9 cellular contexts compared by ENCODE assay signal in genomic region chr3:128649264-128649663, GRCh38. TPM values are rescaled to one million over a fixed set of nuclear protein-coding genes. Genes with fewer than 3 reads are reported as not detected.
A peak's percentile ranks its signal among the peaks of the same experiment; 100 is the strongest.
DNase-seq lines count a peak whose midpoint lies in the region; TF ChIP-seq lines count a peak whose summit lies in the region.
"Had no signal": no experiment of that assay in that cellular context is flagged by ENCODE, and none has a peak within 500 bp of the region (broad histone marks: within the 10 kb centered on the region; RNA-seq: fewer than 3 reads in every experiment).

No MANE protein-coding gene starts in this region.

- peak overlapping the region; percentile 99 for H3K27ac ChIP-seq in fibroblast of lung (ENCODE audit: insufficient read depth, low read length)

- peak overlapping the region; percentile 45 for H3K9ac ChIP-seq in fibroblast of lung (ENCODE audit: insufficient read depth, low read length)

- no peaks in the 10 kb centered on the region for H3K36me3 ChIP-seq in fibroblast of lung (ENCODE audit: control insufficient read depth, insufficient read depth, low read length)

- H3K27me3 ChIP-seq in fibroblast of lung (ENCODE audit: control insufficient read depth, insufficient read depth, low read length): no peaks in the 10 kb centered on the region

- no peaks in the 10 kb centered on the region for H3K4me1 ChIP-seq in fibroblast of lung (ENCODE audit: control insufficient read depth, extremely low read depth, insufficient read depth, low read length)

- DNase-seq in GM12865 (ENCODE audit: low read depth) (no peak), RKO (ENCODE audit: low spot score) (peak; percentile 54), fibroblast of lung (ENCODE audit: low read depth in 2 of 2) (peak in 1 of 2 donors; percentile 5), skeletal muscle cell (ENCODE audit: low read depth) (no peak), NCI-H1048 (lab: John Stamatoyannopoulos, UW) (no peak), SW 1271 (lab: John Stamatoyannopoulos, UW) (no peak), AG08395 (ENCODE audit: low spot score) (no peak)
- no peak for DNase-seq in stimulated activated CD4-positive, alpha-beta T cell treated with anti-CD3 and anti-CD28 coated beads, Interleukin-12 subunit alpha, Interleukin-12 subunit beta, amount 100 ng/mL, for 4 hours
- DNase-seq: effector CD4-positive, alpha-beta T cell had no signal

- H4K20me1 ChIP-seq in fibroblast of lung (ENCODE audit: control insufficient read depth, extremely low read depth, insufficient read depth, low read length): no peaks in the 10 kb centered on the region

- H3K4me2 ChIP-seq in fibroblast of lung (ENCODE audit: extremely low read depth, insufficient read depth, low read length): peak overlapping the region; percentile 88

- peak overlapping the region; percentile 85 for H3K4me3 ChIP-seq in GM12865 (ENCODE audit: low read depth, low read length)
- peak overlapping the region; percentile 91 to 100 (median 98) for H3K4me3 ChIP-seq in fibroblast of lung (replicated peaks in 1 of 4; ENCODE audit: control extremely low read depth in 1 of 4, insufficient read depth in 1 of 4, low read depth in 3 of 4, low read length in 4 of 4)
- H3K4me3 ChIP-seq in skeletal muscle cell (ENCODE audit: low read depth, low read length): peak overlapping the region; percentile 98

- no peak overlapping the region for H2AFZ ChIP-seq in fibroblast of lung (ENCODE audit: low read length)

- TF ChIP-seq CTCF in GM12865 (IDR thresholded peaks at IDR 0.05; ENCODE audit: insufficient read depth, low read depth, low read length, missing control alignments) (no peak), fibroblast of lung (conservative IDR thresholded peaks at IDR 0.05 in 1 of 2, IDR thresholded peaks at IDR 0.05 in 1 of 2; ENCODE audit: low read depth in 1 of 2, low read length in 2 of 2) (no peak)

- H3K79me2 ChIP-seq in fibroblast of lung (ENCODE audit: control insufficient read depth, insufficient read depth, low read length): peaks cover 63% of the 10 kb centered on the region

- H3K9me3 ChIP-seq in fibroblast of lung (ENCODE audit: control insufficient read depth, insufficient read depth, low read depth, low read length): no peaks in the 10 kb centered on the region

RNA-seq across cellular contexts. Expression of gene RPN1, which starts 1.4 kb away (rescaled TPM):
- total RNA-seq in fibroblast of lung: 303 and 417 TPM in 2 replicates
- polyA plus RNA-seq in fibroblast of lung: 342 and 359 TPM in 2 replicates
- polyA plus RNA-seq in fibroblast of lung (2012): 216 and 221 TPM in 2 replicates
- 389 and 436 TPM in 2 replicates for polyA minus RNA-seq in fibroblast of lung (ENCODE audit: low replicate concordance)
